ENCODE assay signal across 8 cellular contexts in genomic region chr3:13484861-13485590, GRCh38. TPM values are rescaled to one million over a fixed set of nuclear protein-coding genes. Genes with fewer than 3 reads are reported as not detected.
DNase-seq lines count a peak whose midpoint lies in the region; ATAC-seq and TF ChIP-seq lines count a peak whose summit lies in the region.

No MANE protein-coding gene starts in this region.

- peaks cover 6% of the 10 kb centered on the region for H3K4me1 Mint-ChIP-seq in T-helper 2 cell treated with Interferon-gamma antibody and Interleukin-4, amounts not matched to agents 5 μg/mL and 100 μg/mL, for 36 hours (ENCODE audit: low read depth)
- no peaks in the 10 kb centered on the region for H3K4me1 Mint-ChIP-seq in Caco-2 (ENCODE audit: low read depth, unreplicated experiment)

- H3K27ac ChIP-seq in right lobe of liver, result peak overlapping the region; percentile 26 to 59 (median 59)

- TF ChIP-seq POLR2A in right lobe of liver (IDR thresholded peaks at IDR 0.05), result peak; percentile 44

- no peak overlapping the region for H3K27ac Mint-ChIP-seq in T-helper 2 cell treated with Interferon-gamma antibody and Interleukin-4, amounts not matched to agents 5 μg/mL and 100 μg/mL, for 36 hours
- no peak overlapping the region for H3K27ac Mint-ChIP-seq in Caco-2 (ENCODE audit: unreplicated experiment)

- no TSS peak for BruUV-seq in Caco-2 (replicated peaks; lab: Mats Ljungman, UMichigan)

- in situ Hi-C loops in G401 (cut with HindIII; ENCODE audit: low sequenced_read_pairs), result no loop called here

- H3K4me1 ChIP-seq in right lobe of liver, result peaks cover 0 to 15% (median 5%) of the 10 kb centered on the region in 4 donors
- H3K4me1 ChIP-seq in Caco-2, result peaks cover 10% of the 10 kb centered on the region

- DNase-seq in G401 (ENCODE audit: low spot score) (peak; percentile 87), NCI-H2196 treated with DMSO at 0.1 percent for 48 hours (lab: John Stamatoyannopoulos, UW; ENCODE audit: unreplicated experiment) (peak; percentile 55), cerebellar cortex (ENCODE audit: low spot score) (peak; percentile 84), right lobe of liver (peak; percentile 92 to 95 (median 94)), Caco-2 (no peak), DMS114 treated with DMSO at 0.1 percent for 48 hours (lab: John Stamatoyannopoulos, UW; ENCODE audit: unreplicated experiment) (no peak)
- DNase-seq in T-helper 2 cell treated with Interferon-gamma antibody and Interleukin-4, amounts not matched to agents 5 μg/mL and 100 μg/mL, for 36 hours (ENCODE audit: low spot score), result no peak

- no peaks in the 10 kb centered on the region for H3K9me3 ChIP-seq in right lobe of liver
- no peaks in the 10 kb centered on the region for H3K9me3 ChIP-seq in Caco-2

- CTCF ChIA-PET in Caco-2 (lab: Charles Lee), result interaction anchor here (0.6 kb wide), 2 partner anchors 10 to 15 kb away, joined by 3 to 4 read pairs; no protein-coding TSS in a partner anchor

- H3K27me3 Mint-ChIP-seq in T-helper 2 cell treated with Interferon-gamma antibody and Interleukin-4, amounts not matched to agents 5 μg/mL and 100 μg/mL, for 36 hours (ENCODE audit: low read depth), result peaks cover 7% of the 10 kb centered on the region
- no peaks in the 10 kb centered on the region for H3K27me3 Mint-ChIP-seq in Caco-2 (ENCODE audit: insufficient read depth, unreplicated experiment)

- POLR2A ChIA-PET in Caco-2 (lab: Charles Lee), result no interaction called here

- H3K4me3 ChIP-seq in right lobe of liver (no peak overlapping the region), Caco-2 (ENCODE audit: low read depth, low read length) (no peak overlapping the region)

- H3K27me3 ChIP-seq in right lobe of liver (no peaks in the 10 kb centered on the region), Caco-2 (replicated peaks; ENCODE audit: control insufficient read depth, insufficient read depth, low read length) (no peaks in the 10 kb centered on the region)

- no peaks in the 10 kb centered on the region for H3K36me3 Mint-ChIP-seq in T-helper 2 cell treated with Interferon-gamma antibody and Interleukin-4, amounts not matched to agents 5 μg/mL and 100 μg/mL, for 36 hours (ENCODE audit: low read depth)
- peaks cover 7% of the 10 kb centered on the region for H3K36me3 Mint-ChIP-seq in Caco-2 (ENCODE audit: insufficient read depth, unreplicated experiment)

- no peak for TF ChIP-seq CTCF in right lobe of liver (IDR thresholded peaks at IDR 0.05)
- TF ChIP-seq CTCF in Caco-2 (IDR thresholded peaks at IDR 0.05; ENCODE audit: insufficient read depth in 1 of 2, low read depth in 1 of 2, low read length in 1 of 2, severe bottlenecking in 1 of 2, unreplicated experiment in 1 of 2), result no peak

- intact Hi-C loops in right lobe of liver (cut with DNase I) (no loop called here), Caco-2 (cut with micrococcal nuclease; ENCODE audit: unreplicated experiment) (no loop called here)

- 4% methylated on average over 4 of the region's 7 CpGs for WGBS in right lobe of liver (ENCODE audit: insufficient coverage, low coverage, low lambda C conversion rate, missing lambda C conversion rate)

- H3K36me3 ChIP-seq in right lobe of liver, result no peaks in the 10 kb centered on the region
- H3K36me3 ChIP-seq in Caco-2 (ENCODE audit: control insufficient read depth, insufficient read depth, low read length), result no peaks in the 10 kb centered on the region

- ATAC-seq in right lobe of liver (peak; percentile 94 to 95 (median 95)), HG02678 (IDR thresholded peaks at IDR 0.05; ENCODE audit: unreplicated experiment) (no peak)

- no peaks in the 10 kb centered on the region for H3K9me3 Mint-ChIP-seq in T-helper 2 cell treated with Interferon-gamma antibody and Interleukin-4, amounts not matched to agents 5 μg/mL and 100 μg/mL, for 36 hours
- H3K9me3 Mint-ChIP-seq in Caco-2 (ENCODE audit: unreplicated experiment), result no peaks in the 10 kb centered on the region

- no peak overlapping the region for H3K4me3 Mint-ChIP-seq in T-helper 2 cell treated with Interferon-gamma antibody and Interleukin-4, amounts not matched to agents 5 μg/mL and 100 μg/mL, for 36 hours
- H3K4me3 Mint-ChIP-seq in Caco-2 (ENCODE audit: unreplicated experiment), result no peak overlapping the region

RNA-seq across cellular contexts. Expression of gene HDAC11, which starts 4.9 kb away (rescaled TPM):
- total RNA-seq in G401 (2014; rRNA removed; shearing (Covaris generic)), result 15.3 and 30.3 TPM in 2 replicates
- 10 to 100 TPM in 1 of 6 experiments, 1 to 10 TPM in 5; 2.2 to 10.8 (median 5.0) TPM for total RNA-seq in right lobe of liver
- total RNA-seq in Caco-2 (2022), result 10.5 and 10.9 TPM in 2 replicates

Comparison
In these comparisons a context has a peak if more than half of its experiments do, and no peak if none do; other contexts are left out.
1. DNase-seq: peak in G401 (single experiment), NCI-H2196 treated with DMSO at 0.1 percent for 48 hours (single experiment), cerebellar cortex (single experiment) and right lobe of liver (3 of 3); none in T-helper 2 cell treated with Interferon-gamma antibody and Interleukin-4, amounts not matched to agents 5 μg/mL and 100 μg/mL, for 36 hours (single experiment), Caco-2 (0 of 2) and DMS114 treated with DMSO at 0.1 percent for 48 hours (single experiment).